ENCODE assay signal across 10 cellular contexts in the genomic region with DNA sequence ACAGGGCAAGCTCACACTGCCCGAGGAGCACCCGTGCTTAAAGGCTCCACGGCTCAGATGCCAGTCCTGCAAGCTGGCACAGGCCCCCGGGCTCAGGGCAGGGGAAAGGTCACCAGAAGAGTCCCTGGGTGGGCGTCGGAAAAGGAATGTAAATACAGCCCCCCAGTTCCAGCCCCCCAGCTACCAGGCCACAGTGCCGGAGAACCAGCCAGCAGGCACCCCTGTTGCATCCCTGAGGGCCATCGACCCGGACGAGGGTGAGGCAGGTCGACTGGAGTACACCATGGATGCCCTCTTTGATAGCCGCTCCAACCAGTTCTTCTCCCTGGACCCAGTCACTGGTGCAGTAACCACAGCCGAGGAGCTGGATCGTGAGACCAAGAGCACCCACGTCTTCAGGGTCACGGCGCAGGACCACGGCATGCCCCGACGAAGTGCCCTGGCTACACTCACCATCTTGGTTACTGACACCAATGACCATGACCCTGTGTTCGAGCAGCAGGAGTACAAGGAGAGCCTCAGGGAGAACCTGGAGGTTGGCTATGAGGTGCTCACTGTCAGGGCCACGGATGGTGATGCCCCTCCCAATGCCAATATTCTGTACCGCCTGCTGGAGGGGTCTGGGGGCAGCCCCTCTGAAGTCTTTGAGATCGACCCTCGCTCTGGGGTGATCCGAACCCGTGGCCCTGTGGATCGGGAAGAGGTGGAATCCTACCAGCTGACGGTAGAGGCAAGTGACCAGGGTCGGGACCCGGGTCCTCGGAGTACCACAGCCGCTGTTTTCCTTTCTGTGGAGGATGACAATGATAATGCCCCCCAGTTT. TPM values are rescaled to one million over a fixed set of nuclear protein-coding genes. Genes with fewer than 3 reads are reported as not detected.
A peak's percentile ranks its signal among the peaks of the same experiment; 100 is the strongest.
DNase-seq lines count a peak whose midpoint lies in the region; ATAC-seq, FAIRE-seq and TF ChIP-seq lines count a peak whose summit lies in the region.
"Had no signal": no experiment of that assay in that cellular context is flagged by ENCODE, and none has a peak within 500 bp of the region (broad histone marks: within the 10 kb centered on the region; RNA-seq: fewer than 3 reads in every experiment).

No MANE protein-coding gene starts in this region.

- CTCF ChIA-PET in activated CD4-positive, alpha-beta T cell treated with anti-CD3 and anti-CD28 coated beads for 36 hours (lab: Charles Lee), result interaction anchor here (0.7 to 1.3 kb wide), 4 partner anchors 11 to 119 kb away, joined by 3 to 4 read pairs (median 3); partner anchors contain the start of gene PSRC1

- peaks cover 33% of the 10 kb centered on the region for H3K79me2 ChIP-seq in keratinocyte (ENCODE audit: control insufficient read depth, insufficient read depth, low read length)

- no peak for TF ChIP-seq CTCF in keratinocyte (optimal IDR thresholded peaks at IDR 0.05 in 1 of 3, IDR thresholded peaks at IDR 0.05 in 1 of 3, conservative IDR thresholded peaks at IDR 0.05 in 1 of 3; ENCODE audit: extremely low read depth in 1 of 3, insufficient read depth in 2 of 3, low read length in 3 of 3)
- no peak for TF ChIP-seq CTCF in stomach (IDR thresholded peaks at IDR 0.05)

- H3K27ac Mint-ChIP-seq in activated CD4-positive, alpha-beta T cell treated with anti-CD3 and anti-CD28 coated beads for 36 hours, result no peak overlapping the region
- H3K27ac Mint-ChIP-seq in activated T-helper 17 cell treated with anti-CD3 and anti-CD28 coated beads, Interleukin-2, amount 50 U/mL, for 72 hours, result no peak overlapping the region

- H3K4me1 ChIP-seq in keratinocyte (ENCODE audit: control insufficient read depth, extremely low read depth, insufficient read depth, low read length), result peaks cover 35% of the 10 kb centered on the region
- peaks cover 22 to 52% (median 38%) of the 10 kb centered on the region in 4 donors for H3K4me1 ChIP-seq in stomach

- H4K20me1 ChIP-seq in keratinocyte (ENCODE audit: control insufficient read depth, extremely low read depth, insufficient read depth, low read length), result no peaks in the 10 kb centered on the region

- H3K4me2 ChIP-seq in keratinocyte (ENCODE audit: control insufficient read depth, extremely low read depth, insufficient read depth, low read depth, low read length), result peak overlapping the region; percentile 78

- H3K4me3 Mint-ChIP-seq in activated CD4-positive, alpha-beta T cell treated with anti-CD3 and anti-CD28 coated beads for 36 hours, result peak overlapping the region; percentile 47
- H3K4me3 Mint-ChIP-seq in activated T-helper 17 cell treated with anti-CD3 and anti-CD28 coated beads, Interleukin-2, amount 50 U/mL, for 72 hours, result peak overlapping the region; percentile 44

- ATAC-seq in activated CD4-positive, alpha-beta T cell treated with anti-CD3 and anti-CD28 coated beads for 36 hours, result no peak
- no peak for ATAC-seq in activated T-helper 17 cell treated with anti-CD3 and anti-CD28 coated beads, Interleukin-2, amount 50 U/mL, for 72 hours (replicated peaks)
- ATAC-seq in HG02610 (IDR thresholded peaks at IDR 0.05; ENCODE audit: unreplicated experiment), result no peak

- peaks cover 4 to 12% of the 10 kb centered on the region in 2 experiments for H3K36me3 ChIP-seq in keratinocyte (ENCODE audit: control insufficient read depth in 2 of 2, extremely low read depth in 1 of 2, insufficient read depth in 2 of 2, low read length in 2 of 2)
- peaks cover 0 to 5% (median 0%) of the 10 kb centered on the region in 4 donors for H3K36me3 ChIP-seq in stomach

- H3K9me1 ChIP-seq in keratinocyte (ENCODE audit: control insufficient read depth, extremely low read depth, insufficient read depth, low read length), result peaks cover 1% of the 10 kb centered on the region

- no peak overlapping the region for H3K9ac ChIP-seq in keratinocyte (ENCODE audit: control insufficient read depth, extremely low read depth, insufficient read depth, low read length)

- no peak for TF ChIP-seq POLR2A in stomach (IDR thresholded peaks at IDR 0.05)

- H2AFZ ChIP-seq in keratinocyte (ENCODE audit: control insufficient read depth, low read length), result no peak overlapping the region

- FAIRE-seq in keratinocyte (lab: Jason Lieb, UNC), result no peak
- no peak for FAIRE-seq in RCC 7860 (lab: Jason Lieb, UNC)

- H3K9me3 ChIP-seq in keratinocyte (ENCODE audit: control insufficient read depth, low read depth, low read length) (no peaks in the 10 kb centered on the region), stomach (no peaks in the 10 kb centered on the region)

- intact Hi-C loops in activated CD4-positive, alpha-beta T cell treated with anti-CD3 and anti-CD28 coated beads for 36 hours (cut with DNase I, micrococcal nuclease), result no loop called here
- intact Hi-C loops in stomach (cut with DNase I; ENCODE audit: low total_unique reads), result no loop called here

- no peaks in the 10 kb centered on the region for H3K9me3 Mint-ChIP-seq in activated CD4-positive, alpha-beta T cell treated with anti-CD3 and anti-CD28 coated beads for 36 hours (ENCODE audit: low read depth)
- H3K9me3 Mint-ChIP-seq in activated T-helper 17 cell treated with anti-CD3 and anti-CD28 coated beads, Interleukin-2, amount 50 U/mL, for 72 hours, result no peaks in the 10 kb centered on the region

- no peak for TF ChIP-seq EP300 in stomach (IDR thresholded peaks at IDR 0.05)

- no peaks in the 10 kb centered on the region for H3K27me3 ChIP-seq in keratinocyte (ENCODE audit: control insufficient read depth, extremely low read depth, insufficient read depth, low read length)
- peaks cover 0 to 17% (median 5%) of the 10 kb centered on the region in 3 donors for H3K27me3 ChIP-seq in stomach

- peaks cover 4% of the 10 kb centered on the region for H3K27me3 Mint-ChIP-seq in activated CD4-positive, alpha-beta T cell treated with anti-CD3 and anti-CD28 coated beads for 36 hours
- H3K27me3 Mint-ChIP-seq in activated T-helper 17 cell treated with anti-CD3 and anti-CD28 coated beads, Interleukin-2, amount 50 U/mL, for 72 hours, result peaks cover 4% of the 10 kb centered on the region

- no peak for DNase-seq in activated CD4-positive, alpha-beta T cell treated with anti-CD3 and anti-CD28 coated beads for 36 hours
- DNase-seq in activated CD4-positive, alpha-beta T cell treated with anti-CD3 and anti-CD28 coated beads, Interleukin-2, amount 50 U/mL, for 1 hour, result no peak
- no peak for DNase-seq in keratinocyte (ENCODE audit: low read depth, low spot score)
- DNase-seq in stomach, result no peak
- DNase-seq in RCC 7860 (ENCODE audit: low spot score), result no peak
- DNase-seq in NK-92 (lab: John Stamatoyannopoulos, UW; ENCODE audit: unreplicated experiment), result no peak
- DNase-seq: activated effector memory CD4-positive, alpha-beta T cell treated with Interleukin-2 at 50 U/mL for 16 hours; stimulated activated CD4-positive, alpha-beta T cell treated with anti-CD3 and anti-CD28 coated beads, Interleukin-1b, Interleukin-23, amount 100 ng/mL, for 48 hours had no signal

- POLR2A ChIA-PET in activated CD4-positive, alpha-beta T cell treated with anti-CD3 and anti-CD28 coated beads for 36 hours (lab: Charles Lee), result no interaction called here

- peaks cover 4% of the 10 kb centered on the region for H3K4me1 Mint-ChIP-seq in activated CD4-positive, alpha-beta T cell treated with anti-CD3 and anti-CD28 coated beads for 36 hours
- no peaks in the 10 kb centered on the region for H3K4me1 Mint-ChIP-seq in activated T-helper 17 cell treated with anti-CD3 and anti-CD28 coated beads, Interleukin-2, amount 50 U/mL, for 72 hours

- dilution Hi-C loops in keratinocyte (cut with MboI; ENCODE audit: extremely low pct_ligation_motif_present, low sequenced_read_pairs), result no loop called here

- no peaks in the 10 kb centered on the region for H3K36me3 Mint-ChIP-seq in activated CD4-positive, alpha-beta T cell treated with anti-CD3 and anti-CD28 coated beads for 36 hours (ENCODE audit: low read depth)
- no peaks in the 10 kb centered on the region for H3K36me3 Mint-ChIP-seq in activated T-helper 17 cell treated with anti-CD3 and anti-CD28 coated beads, Interleukin-2, amount 50 U/mL, for 72 hours (ENCODE audit: low read depth)

- H3K27ac ChIP-seq in keratinocyte (ENCODE audit: control insufficient read depth, insufficient read depth, low read length) (no peak overlapping the region), stomach (no peak overlapping the region)

- WGBS in stomach, 5 donors, result 84 to 87% (median 86%) methylated on average over 24 to 33 of the region's 33 CpGs

- peak overlapping the region; percentile 31 to 61 (median 47) for H3K4me3 ChIP-seq in keratinocyte (ENCODE audit: control insufficient read depth in 2 of 3, extremely low read depth in 1 of 3, insufficient read depth in 2 of 3, low read depth in 1 of 3, low read length in 3 of 3)
- peak overlapping the region; percentile 66 to 94 (median 71) for H3K4me3 ChIP-seq in stomach

RNA-seq across cellular contexts. Expression of gene CELSR2, which starts 1.3 kb away (rescaled TPM):
- 1 to 10 TPM; 1.9 to 2.0 TPM for total RNA-seq in activated CD4-positive, alpha-beta T cell treated with anti-CD3 and anti-CD28 coated beads for 36 hours
- 1 to 10 TPM in 1 of 2 donors, under 1 TPM in 1; 0.77 to 1.3 TPM for total RNA-seq in activated T-helper 17 cell treated with anti-CD3 and anti-CD28 coated beads, Interleukin-2, amount 50 U/mL, for 72 hours
- polyA plus RNA-seq in keratinocyte (7.3 to 13.7 TPM (median 12.6 TPM) in 3 replicates), stomach (1 to 10 TPM in 2 of 3 donors, under 1 TPM in 1; 0.76 to 8.7 (median 1.5) TPM)
- 7.8 TPM for polyA plus RNA-seq in keratinocyte (2011; ENCODE audit: low read depth)
- polyA plus RNA-seq in keratinocyte (2011; cell fraction: cytosol; rRNA removed), result 3.3 and 4.0 TPM in 2 replicates
- polyA plus RNA-seq in keratinocyte (2011; cell fraction: nucleus; rRNA removed), result 55.9 and 57.6 TPM in 2 replicates
- 17.8 and 35.2 TPM in 2 replicates for polyA plus RNA-seq in keratinocyte (2012; ENCODE audit: low replicate concordance)
- 36.2 to 84.0 TPM (median 51.3 TPM) in 3 replicates for polyA minus RNA-seq in keratinocyte
- polyA minus RNA-seq in keratinocyte (2011; cell fraction: cytosol; rRNA and poly(A)+ RNA removed), result 15.9 TPM
- polyA minus RNA-seq in keratinocyte (2011; cell fraction: nucleus; rRNA and poly(A)+ RNA removed), result 108 and 110 TPM in 2 replicates
- 10 to 100 TPM in 1 of 5 donors, 1 to 10 TPM in 4; 3.5 to 18.7 (median 7.2) TPM for total RNA-seq in stomach

RNA-seq across cellular contexts. Expression of gene PSRC1, which starts 32.3 kb away (rescaled TPM):
- 10 to 100 TPM; 17.6 to 18.4 TPM for total RNA-seq in activated CD4-positive, alpha-beta T cell treated with anti-CD3 and anti-CD28 coated beads for 36 hours
- 10 to 100 TPM; 17.5 to 20.3 TPM for total RNA-seq in activated T-helper 17 cell treated with anti-CD3 and anti-CD28 coated beads, Interleukin-2, amount 50 U/mL, for 72 hours
- polyA plus RNA-seq in keratinocyte (2.9 to 10.2 TPM (median 9.4 TPM) in 3 replicates), stomach (10 to 100 TPM in 1 of 3 donors, 1 to 10 TPM in 2; 3.6 to 11.2 (median 4.1) TPM)
- polyA plus RNA-seq in keratinocyte (2011; ENCODE audit: low read depth), result 2.2 TPM
- polyA plus RNA-seq in keratinocyte (2011; cell fraction: cytosol; rRNA removed), result 2.7 TPM in 2 replicates
- polyA plus RNA-seq in keratinocyte (2011; cell fraction: nucleus; rRNA removed), result 8.6 and 9.9 TPM in 2 replicates
- 1.1 and 9.0 TPM in 2 replicates for polyA plus RNA-seq in keratinocyte (2012; ENCODE audit: low replicate concordance)
- 0.66 to 5.9 TPM (median 2.6 TPM) in 3 replicates for polyA minus RNA-seq in keratinocyte
- not detected for polyA minus RNA-seq in keratinocyte (2011; cell fraction: cytosol; rRNA and poly(A)+ RNA removed)
- 0.53 and 1.2 TPM in 2 replicates for polyA minus RNA-seq in keratinocyte (2011; cell fraction: nucleus; rRNA and poly(A)+ RNA removed)
- total RNA-seq in stomach, result 10 to 100 TPM in 1 of 5 donors, 1 to 10 TPM in 1, under 1 TPM in 2, not detected in 1; 0.29 to 18.7 (median 1.7) TPM

RNA-seq across cellular contexts. Expression of gene SARS1, which starts 36.9 kb away (rescaled TPM):
- total RNA-seq in activated CD4-positive, alpha-beta T cell treated with anti-CD3 and anti-CD28 coated beads for 36 hours, result 100 to 1,000 TPM; 224 to 240 TPM
- total RNA-seq in activated T-helper 17 cell treated with anti-CD3 and anti-CD28 coated beads, Interleukin-2, amount 50 U/mL, for 72 hours, result 100 to 1,000 TPM; 116 to 168 TPM
- polyA plus RNA-seq in keratinocyte, result 198 to 233 TPM (median 203 TPM) in 3 replicates
- polyA plus RNA-seq in keratinocyte (2011; ENCODE audit: low read depth), result 559 TPM
- polyA plus RNA-seq in keratinocyte (2011; cell fraction: cytosol; rRNA removed), result 196 and 203 TPM in 2 replicates
- polyA plus RNA-seq in keratinocyte (2011; cell fraction: nucleus; rRNA removed), result 259 and 264 TPM in 2 replicates
- polyA plus RNA-seq in keratinocyte (2012; ENCODE audit: low replicate concordance), result 217 and 364 TPM in 2 replicates
- 128 to 153 TPM (median 149 TPM) in 3 replicates for polyA minus RNA-seq in keratinocyte
- polyA minus RNA-seq in keratinocyte (2011; cell fraction: cytosol; rRNA and poly(A)+ RNA removed), result 81.1 TPM
- 63.2 and 101 TPM in 2 replicates for polyA minus RNA-seq in keratinocyte (2011; cell fraction: nucleus; rRNA and poly(A)+ RNA removed)
- 100 to 1,000 TPM in 4 of 5 donors, 10 to 100 TPM in 1; 80.8 to 127 (median 117) TPM for total RNA-seq in stomach
- 100 to 1,000 TPM in 2 of 3 donors, 10 to 100 TPM in 1; 95.6 to 232 (median 100) TPM for polyA plus RNA-seq in stomach

RNA-seq across cellular contexts. Expression of gene MYBPHL, which starts 56.1 kb away (rescaled TPM):
- total RNA-seq in activated CD4-positive, alpha-beta T cell treated with anti-CD3 and anti-CD28 coated beads for 36 hours, result not detected
- total RNA-seq in activated T-helper 17 cell treated with anti-CD3 and anti-CD28 coated beads, Interleukin-2, amount 50 U/mL, for 72 hours, result not detected
- polyA plus RNA-seq in keratinocyte (0.68 to 1.1 TPM (median 0.85 TPM) in 3 replicates), stomach (under 1 TPM in 1 of 3 donors, not detected in 2; 0.45 TPM)
- polyA plus RNA-seq in keratinocyte (2011; ENCODE audit: low read depth), result 0.37 TPM
- 0.51 and 1.1 TPM in 2 replicates for polyA plus RNA-seq in keratinocyte (2011; cell fraction: cytosol; rRNA removed)
- polyA plus RNA-seq in keratinocyte (2011; cell fraction: nucleus; rRNA removed), result 0.34 and 0.41 TPM in 2 replicates
- polyA plus RNA-seq in keratinocyte (2012; ENCODE audit: low replicate concordance), result 0.32 and 0.85 TPM in 2 replicates
- 0.99 to 1.5 TPM in 2 of 3 replicates, not detected in the other for polyA minus RNA-seq in keratinocyte
- not detected for polyA minus RNA-seq in keratinocyte (2011; cell fraction: cytosol; rRNA and poly(A)+ RNA removed)
- not detected in 2 replicates for polyA minus RNA-seq in keratinocyte (2011; cell fraction: nucleus; rRNA and poly(A)+ RNA removed)
- total RNA-seq in stomach, result not detected
